37 cellular contexts compared by ENCODE assay signal in genomic region chr4:75213480-75213879, GRCh38.
"Had no signal": no experiment of that assay in that cellular context is flagged by ENCODE, and none has a peak within 500 bp of the region (broad histone marks: within the 10 kb centered on the region; RNA-seq: fewer than 3 reads in every experiment).

No MANE protein-coding gene starts in this region.

- DNase-seq: Karpas-422, Kasumi-1, KG1, MG63, MM.1S, MV-4-11, NCI-H1048, NCI-H1092, NCI-H1092 treated with DMSO at 0.1 percent for 48 hours, NCI-H1105, NCI-H1105 treated with DMSO at 0.1 percent for 48 hours, NCI-H1417, NCI-H1417 treated with DMSO at 0.1 percent for 48 hours, NCI-H1436, NCI-H1436 treated with DMSO at 0.1 percent for 48 hours, NCI-H146, NCI-H1694, NCI-H1694 treated with DMSO at 0.1 percent for 48 hours, NCI-H187, NCI-H187 treated with DMSO at 0.1 percent for 48 hours, NCI-H1930, NCI-H2029, NCI-H2029 treated with DMSO at 0.1 percent for 48 hours, NCI-H2081, NCI-H2081 treated with DMSO at 0.1 percent for 48 hours, NCI-H2107, NCI-H2171, NCI-H2171 treated with DMSO at 0.1 percent for 48 hours, NCI-H2227 treated with DMSO at 0.1 percent for 48 hours, NCI-H226, NCI-H345, NCI-H446, NCI-H446 treated with DMSO at 0.1 percent for 48 hours, NCI-H510A, NCI-H510A treated with DMSO at 0.1 percent for 48 hours, NCI-H524 had no signal

- H3K27me3 ChIP-seq: MG63 had no signal

- H3K4me2 ChIP-seq: KMS-11 had no signal

- H3K36me3 ChIP-seq: MG63 had no signal

- H3K27ac ChIP-seq: KMS-11 had no signal

- H3K9ac ChIP-seq: KMS-11 had no signal

- H3K4me3 ChIP-seq: MG63 had no signal

- H3K9me3 ChIP-seq: MG63 had no signal
